8 cellular contexts compared by ENCODE assay signal in genomic region chr10:58268454-58268945, GRCh38. TPM values are rescaled to one million over a fixed set of nuclear protein-coding genes. Genes with fewer than 3 reads are reported as not detected.
A peak's percentile ranks its signal among the peaks of the same experiment; 100 is the strongest.
DNase-seq lines count a peak whose midpoint lies in the region; ATAC-seq lines count a peak whose summit lies in the region.

No MANE protein-coding gene starts in this region.

- H3K4me1 ChIP-seq in iPS-18a (ENCODE audit: control insufficient read depth, low read depth, low read length) = peaks cover 30% of the 10 kb centered on the region

- peak overlapping the region; percentile 94 for H3K27ac Mint-ChIP-seq in activated CD8-positive, alpha-beta T cell treated with anti-CD3 and anti-CD28 coated beads, Interleukin-2, amount 10 ng/mL, durations not matched to agents 7 days and 5 days

- CTCF ChIA-PET in activated CD8-positive, alpha-beta T cell treated with anti-CD3 and anti-CD28 coated beads, Interleukin-2, amount 10 ng/mL, durations not matched to agents 7 days and 5 days (lab: Charles Lee) = interaction anchor here (0.9 to 2.7 kb wide), 9 partner anchors 9 to 117 kb away, joined by 3 to 24 read pairs (median 4); partner anchors contain the start of gene TFAM

- H3K4me3 Mint-ChIP-seq in activated CD8-positive, alpha-beta T cell treated with anti-CD3 and anti-CD28 coated beads, Interleukin-2, amount 10 ng/mL, durations not matched to agents 7 days and 5 days = peak overlapping the region; percentile 93

- no peaks in the 10 kb centered on the region for H3K27me3 Mint-ChIP-seq in activated CD8-positive, alpha-beta T cell treated with anti-CD3 and anti-CD28 coated beads, Interleukin-2, amount 10 ng/mL, durations not matched to agents 7 days and 5 days (ENCODE audit: low read depth)

- peak overlapping the region; percentile 7 for H3K9ac ChIP-seq in iPS-18a (ENCODE audit: low read length)

- DNase-seq in NCI-H1092 treated with DMSO at 0.1 percent for 48 hours (lab: John Stamatoyannopoulos, UW) (peak; percentile 88), NCI-H1092 (lab: John Stamatoyannopoulos, UW) (no peak), substantia nigra (lab: John Stamatoyannopoulos, UW) (no peak), hepatic stellate cell (ENCODE audit: low spot score) (no peak)
- DNase-seq in activated CD8-positive, alpha-beta T cell treated with anti-CD3 and anti-CD28 coated beads, Interleukin-2, amount 10 ng/mL, durations not matched to agents 7 days and 5 days = no peak
- no peak for DNase-seq in stimulated activated CD4-positive, alpha-beta T cell treated with anti-CD3 and anti-CD28 coated beads, Interleukin-4, amount 100 ng/mL, for 24 hours

- peaks cover 5% of the 10 kb centered on the region for H3K36me3 Mint-ChIP-seq in activated CD8-positive, alpha-beta T cell treated with anti-CD3 and anti-CD28 coated beads, Interleukin-2, amount 10 ng/mL, durations not matched to agents 7 days and 5 days (ENCODE audit: low read depth)

- no peaks in the 10 kb centered on the region for H3K36me3 ChIP-seq in iPS-18a (ENCODE audit: control insufficient read depth, low read depth, low read length)

- POLR2A ChIA-PET in activated CD8-positive, alpha-beta T cell treated with anti-CD3 and anti-CD28 coated beads, Interleukin-2, amount 10 ng/mL, durations not matched to agents 7 days and 5 days (lab: Charles Lee) = interaction anchor here (0.6 to 1.4 kb wide), 7 partner anchors 12 to 272 kb away, joined by 3 to 8 read pairs (median 4); partner anchors contain the start of gene TFAM

- H3K4me1 Mint-ChIP-seq in activated CD8-positive, alpha-beta T cell treated with anti-CD3 and anti-CD28 coated beads, Interleukin-2, amount 10 ng/mL, durations not matched to agents 7 days and 5 days (ENCODE audit: low read depth) = peaks cover 38% of the 10 kb centered on the region

- H3K27me3 ChIP-seq in iPS-18a (ENCODE audit: control insufficient read depth, insufficient read depth, low read length) = peaks cover 19% of the 10 kb centered on the region

- peak overlapping the region; percentile 95 for H3K4me3 ChIP-seq in iPS-18a (ENCODE audit: low read length)

- H3K9me3 ChIP-seq in iPS-18a (ENCODE audit: control insufficient read depth, low read depth, low read length) = no peaks in the 10 kb centered on the region

- no peaks in the 10 kb centered on the region for H3K9me3 Mint-ChIP-seq in activated CD8-positive, alpha-beta T cell treated with anti-CD3 and anti-CD28 coated beads, Interleukin-2, amount 10 ng/mL, durations not matched to agents 7 days and 5 days (ENCODE audit: insufficient read depth)

- ATAC-seq in HG03039 (IDR thresholded peaks at IDR 0.05; ENCODE audit: unreplicated experiment) = peak; percentile 0
- ATAC-seq in activated CD8-positive, alpha-beta T cell treated with anti-CD3 and anti-CD28 coated beads, Interleukin-2, amount 10 ng/mL, durations not matched to agents 7 days and 5 days = peak; percentile 1

- H3K27ac ChIP-seq in iPS-18a (ENCODE audit: low read length) = no peak overlapping the region
- H3K27ac ChIP-seq in substantia nigra (ENCODE audit: low read depth, low read length, poor library complexity, severe bottlenecking) = peak overlapping the region; percentile 78

RNA-seq across cellular contexts. Expression of gene CISD1, which starts 0.5 kb away (rescaled TPM):
- total RNA-seq in activated CD8-positive, alpha-beta T cell treated with anti-CD3 and anti-CD28 coated beads, Interleukin-2, amount 10 ng/mL, durations not matched to agents 7 days and 5 days = 10 to 100 TPM; 40.3 to 40.9 TPM

RNA-seq across cellular contexts. Expression of gene IPMK, which starts 0.8 kb away (rescaled TPM):
- total RNA-seq in activated CD8-positive, alpha-beta T cell treated with anti-CD3 and anti-CD28 coated beads, Interleukin-2, amount 10 ng/mL, durations not matched to agents 7 days and 5 days = 1 to 10 TPM; 5.8 to 6.1 TPM
